29 cellular contexts compared by ENCODE assay signal in genomic region chr6:163818719-163819118, GRCh38.
"Had no signal": no experiment of that assay in that cellular context is flagged by ENCODE, and none has a peak within 500 bp of the region (broad histone marks: within the 10 kb centered on the region; RNA-seq: fewer than 3 reads in every experiment).

No MANE protein-coding gene starts in this region.

- H3K27me3 ChIP-seq: stomach, suprapubic skin, testis, thyroid gland, tibial nerve, transverse colon, upper lobe of left lung, upper lobe of right lung, uterus, vagina had no signal

- ATAC-seq: stimulated activated effector memory CD8-positive, alpha-beta T cell treated with anti-CD3 and anti-CD28 coated beads, Interleukin-12 subunit alpha, Interleukin-12 subunit beta, amount 100 ng/mL, for 72 hours; stimulated activated memory B cell treated with anti-CD40 and anti-IgM and Interleukin-4, amounts not matched to agents 10 μg/mL and 1 μg/mL and 100 μg/mL, for 72 hours; stimulated activated naive B cell treated with anti-CD40 and anti-IgM and Interleukin-4, amounts not matched to agents 10 μg/mL and 1 μg/mL and 100 μg/mL, for 72 hours; stimulated activated naive CD8-positive, alpha-beta T cell treated with anti-CD3 and anti-CD28 coated beads, Interleukin-15, amount 100 ng/mL, for 72 hours; stimulated activated naive CD8-positive, alpha-beta T cell treated with anti-CD3 and anti-CD28 coated beads, Interleukin-15, Interleukin-2, amounts not matched to agents 100 U/mL and 50 U/mL, for 24 hours; upper lobe of right lung had no signal

- H3K4me3 Mint-ChIP-seq: stimulated activated effector memory CD8-positive, alpha-beta T cell treated with anti-CD3 and anti-CD28 coated beads, Interleukin-12 subunit alpha, Interleukin-12 subunit beta, amount 100 ng/mL, for 72 hours; stimulated activated memory B cell treated with anti-CD40 and anti-IgM and Interleukin-4, amounts not matched to agents 10 μg/mL and 1 μg/mL and 100 μg/mL, for 72 hours; stimulated activated naive B cell treated with anti-CD40 and anti-IgM and Interleukin-4, amounts not matched to agents 10 μg/mL and 1 μg/mL and 100 μg/mL, for 72 hours; stimulated activated naive CD8-positive, alpha-beta T cell treated with anti-CD3 and anti-CD28 coated beads, Interleukin-15, amount 100 ng/mL, for 72 hours; stimulated activated naive CD8-positive, alpha-beta T cell treated with anti-CD3 and anti-CD28 coated beads, Interleukin-15, Interleukin-2, amounts not matched to agents 100 ng/mL and 50 ng/mL, for 24 hours; type B pancreatic cell had no signal

- H3K27me3 Mint-ChIP-seq: stimulated activated memory B cell treated with anti-CD40 and anti-IgM and Interleukin-4, amounts not matched to agents 10 μg/mL and 1 μg/mL and 100 μg/mL, for 72 hours; stimulated activated naive CD8-positive, alpha-beta T cell treated with anti-CD3 and anti-CD28 coated beads, Interleukin-15, Interleukin-2, amounts not matched to agents 100 ng/mL and 50 ng/mL, for 24 hours had no signal

- H3K27ac ChIP-seq: stomach, suprapubic skin, testis, thoracic aorta, thyroid gland, tibial artery, tibial nerve, transverse colon, upper lobe of left lung, upper lobe of right lung, uterus, vagina had no signal

- H3K9me3 ChIP-seq: stomach, suprapubic skin, testis, thoracic aorta, thyroid gland, tibial artery, tibial nerve, transverse colon, upper lobe of left lung, upper lobe of right lung, uterus, vagina had no signal

- H3K36me3 Mint-ChIP-seq: stimulated activated effector memory CD8-positive, alpha-beta T cell treated with anti-CD3 and anti-CD28 coated beads, Interleukin-12 subunit alpha, Interleukin-12 subunit beta, amount 100 ng/mL, for 72 hours; stimulated activated memory B cell treated with anti-CD40 and anti-IgM and Interleukin-4, amounts not matched to agents 10 μg/mL and 1 μg/mL and 100 μg/mL, for 72 hours; stimulated activated naive B cell treated with anti-CD40 and anti-IgM and Interleukin-4, amounts not matched to agents 10 μg/mL and 1 μg/mL and 100 μg/mL, for 72 hours; type B pancreatic cell had no signal

- H3K4me3 ChIP-seq: stomach, suprapubic skin, testis, thoracic aorta, thyroid gland, tibial artery, tibial nerve, transverse colon, upper lobe of left lung, upper lobe of right lung, uterus, vagina had no signal

- FAIRE-seq: urothelium cell line had no signal

- H3K9me3 Mint-ChIP-seq: stimulated activated naive CD8-positive, alpha-beta T cell treated with anti-CD3 and anti-CD28 coated beads, Interleukin-15, Interleukin-2, amounts not matched to agents 100 ng/mL and 50 ng/mL, for 24 hours had no signal

- H3K27ac Mint-ChIP-seq: stimulated activated effector memory CD8-positive, alpha-beta T cell treated with anti-CD3 and anti-CD28 coated beads, Interleukin-12 subunit alpha, Interleukin-12 subunit beta, amount 100 ng/mL, for 72 hours; stimulated activated memory B cell treated with anti-CD40 and anti-IgM and Interleukin-4, amounts not matched to agents 10 μg/mL and 1 μg/mL and 100 μg/mL, for 72 hours; stimulated activated naive B cell treated with anti-CD40 and anti-IgM and Interleukin-4, amounts not matched to agents 10 μg/mL and 1 μg/mL and 100 μg/mL, for 72 hours; stimulated activated naive CD8-positive, alpha-beta T cell treated with anti-CD3 and anti-CD28 coated beads, Interleukin-15, amount 100 ng/mL, for 72 hours; stimulated activated naive CD8-positive, alpha-beta T cell treated with anti-CD3 and anti-CD28 coated beads, Interleukin-15, Interleukin-2, amounts not matched to agents 100 ng/mL and 50 ng/mL, for 24 hours; type B pancreatic cell had no signal

- DNase-seq: stimulated activated CD4-positive, alpha-beta T cell treated with anti-CD3 and anti-CD28 coated beads, Interleukin-2, amount 100 ng/mL, for 48 hours; stimulated activated CD4-positive, alpha-beta T cell treated with anti-CD3 and anti-CD28 coated beads, Interleukin-4, amount 100 ng/mL, for 1 hour; stimulated activated CD4-positive, alpha-beta T cell treated with anti-CD3 and anti-CD28 coated beads, Interleukin-4, amount 100 ng/mL, for 24 hours; stimulated activated CD4-positive, alpha-beta T cell treated with anti-CD3 and anti-CD28 coated beads, Interleukin-4, amount 100 ng/mL, for 4 hours; stimulated activated CD8-positive, alpha-beta memory T cell treated with anti-CD3 and anti-CD28 coated beads, Interleukin-4, amount 100 ng/mL, for 48 hours; stimulated activated naive B cell treated with anti-CD40 and anti-IgM and Interleukin-4, amounts not matched to agents 10 μg/mL and 1 μg/mL and 100 μg/mL, for 72 hours; stimulated activated naive CD4-positive, alpha-beta T cell; stimulated activated naive CD4-positive, alpha-beta T cell treated with Interleukin-2 at 50 U/mL for 16 hours; stimulated activated naive CD8-positive, alpha-beta T cell treated with anti-CD3 and anti-CD28 coated beads, Interleukin-15, amount 100 ng/mL, for 72 hours; stimulated activated naive CD8-positive, alpha-beta T cell treated with anti-CD3 and anti-CD28 coated beads, Interleukin-15, Interleukin-2, amounts not matched to agents 100 U/mL and 50 U/mL, for 24 hours; stomach; substantia nigra; testis; thyroid gland; tibial artery; transverse colon; trophoblast cell; upper lobe of left lung; upper lobe of right lung; uterus had no signal

- H3K4me1 ChIP-seq: stomach, suprapubic skin, testis, tibial artery, transverse colon, upper lobe of right lung, uterus had no signal

- H3K36me3 ChIP-seq: stomach, suprapubic skin, thoracic aorta, thyroid gland, tibial artery, tibial nerve, transverse colon, upper lobe of left lung, upper lobe of right lung, uterus, vagina had no signal
